In the genomic region with DNA sequence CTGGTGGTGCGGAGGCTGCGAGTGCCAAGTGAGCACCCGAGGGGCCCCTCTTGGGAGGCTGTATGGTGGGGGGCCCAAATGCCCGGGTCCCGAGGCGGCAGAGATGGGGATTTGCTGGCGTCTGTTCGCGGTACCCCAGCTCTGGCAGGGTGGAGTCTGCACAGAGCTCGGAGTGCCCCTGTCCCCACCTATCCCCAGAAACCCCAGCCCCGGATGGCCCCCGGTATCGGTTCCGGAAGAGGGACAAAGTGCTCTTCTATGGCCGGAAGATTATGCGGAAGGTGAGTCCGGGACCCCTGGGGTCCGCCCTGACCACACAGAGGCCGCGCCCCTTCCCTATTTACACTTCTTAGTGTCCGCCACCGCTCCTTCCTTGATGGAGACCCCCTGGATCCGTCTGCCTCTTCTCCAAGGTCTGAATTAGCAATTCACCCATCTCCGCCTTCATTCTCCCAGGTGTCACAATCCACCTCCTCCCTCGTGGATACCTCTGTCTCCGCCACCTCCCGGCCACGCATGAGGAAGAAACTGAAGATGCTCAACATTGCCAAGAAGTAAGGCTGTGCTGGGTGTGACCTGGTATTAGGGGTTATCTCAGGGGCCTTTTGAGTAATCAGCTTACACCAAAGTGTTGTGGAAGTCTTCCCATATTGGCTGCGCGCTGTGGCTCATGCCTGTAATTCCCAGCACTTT, we compare ENCODE assay signal across 8 cellular contexts. TPM values are rescaled to one million over a fixed set of nuclear protein-coding genes. Genes with fewer than 3 reads are reported as not detected.
A peak's percentile ranks its signal among the peaks of the same experiment; 100 is the strongest.
DNase-seq lines count a peak whose midpoint lies in the region; ATAC-seq and TF ChIP-seq lines count a peak whose summit lies in the region.

No MANE protein-coding gene starts in this region.

- H3K4me3 ChIP-seq in GM12865 (ENCODE audit: low read depth, low read length) (peak overlapping the region; percentile 92), Loucy (ENCODE audit: low read length, poor library complexity, severe bottlenecking) (peak overlapping the region; percentile 89), duodenal mucosa (ENCODE audit: low read depth in 1 of 2, low read length in 2 of 2) (peak overlapping the region; percentile 98)

- no peaks in the 10 kb centered on the region for H3K27me3 Mint-ChIP-seq in natural killer cell (ENCODE audit: low read depth in 2 of 2)

- H3K9ac ChIP-seq in Loucy (ENCODE audit: low read depth, low read length, poor library complexity, severe bottlenecking) (peak overlapping the region; percentile 82), duodenal mucosa (ENCODE audit: low read depth in 1 of 2, low read length in 2 of 2) (peak overlapping the region; percentile 83 to 88)

- DNase-seq in GM12865 (ENCODE audit: low read depth) (no peak), natural killer cell (no peak), HuH-7 (ENCODE audit: low spot score) (no peak), dermis blood vessel endothelial cell (no peak)
- no peak for DNase-seq in stimulated activated CD4-positive, alpha-beta T cell treated with anti-CD3 and anti-CD28 coated beads, Interleukin-1b, Interleukin-23, amount 100 ng/mL, for 48 hours

- ATAC-seq in natural killer cell (peak in 2 of 3 donors; percentile 0 to 1), HG03565 (IDR thresholded peaks at IDR 0.05; ENCODE audit: unreplicated experiment) (no peak)

- no peak for TF ChIP-seq CTCF in GM12865 (IDR thresholded peaks at IDR 0.05; ENCODE audit: insufficient read depth, low read depth, low read length, missing control alignments)
- no peak for TF ChIP-seq CTCF in Loucy (conservative IDR thresholded peaks at IDR 0.05; ENCODE audit: low read length)
- no peak for TF ChIP-seq CTCF in natural killer cell (IDR thresholded peaks at IDR 0.05)

- peak overlapping the region; percentile 87 to 93 for H3K27ac Mint-ChIP-seq in natural killer cell

- H3K4me1 ChIP-seq in Loucy (ENCODE audit: insufficient read depth, low read length, poor library complexity, severe bottlenecking): no peaks in the 10 kb centered on the region
- H3K4me1 ChIP-seq in duodenal mucosa (ENCODE audit: control insufficient read depth in 1 of 2, insufficient read depth in 2 of 2, low read length in 2 of 2): peaks cover 4 to 15% of the 10 kb centered on the region in 2 donors

- no peaks in the 10 kb centered on the region for H3K9me3 ChIP-seq in Loucy (ENCODE audit: insufficient read depth, low read depth, low read length)
- H3K9me3 ChIP-seq in duodenal mucosa (ENCODE audit: control insufficient read depth in 1 of 2, low read length in 2 of 2): no peaks in the 10 kb centered on the region

- H3K36me3 Mint-ChIP-seq in natural killer cell: no peaks in the 10 kb centered on the region

- H3K4me1 Mint-ChIP-seq in natural killer cell: peaks cover 17 to 23% of the 10 kb centered on the region in 2 donors

- H4K20me1 ChIP-seq in Loucy (ENCODE audit: insufficient read depth, low read length, poor library complexity, severe bottlenecking): no peaks in the 10 kb centered on the region

- no peaks in the 10 kb centered on the region for H3K9me2 ChIP-seq in Loucy (replicated peaks; ENCODE audit: low read depth, low read length)

- no peak overlapping the region for H3K27ac ChIP-seq in duodenal mucosa (ENCODE audit: low read depth, low read length)

- peak overlapping the region; percentile 96 for H3K4me3 Mint-ChIP-seq in natural killer cell

- no peaks in the 10 kb centered on the region for H3K36me3 ChIP-seq in Loucy (ENCODE audit: insufficient read depth, low read length)
- peaks cover 6 to 17% of the 10 kb centered on the region in 2 donors for H3K36me3 ChIP-seq in duodenal mucosa (ENCODE audit: control insufficient read depth in 1 of 2, insufficient read depth in 2 of 2, low read length in 2 of 2)

- intact Hi-C loops in natural killer cell (cut with micrococcal nuclease): no loop called here

- H3K79me2 ChIP-seq in Loucy (ENCODE audit: insufficient read depth, low read length): no peaks in the 10 kb centered on the region

- H2AFZ ChIP-seq in Loucy (ENCODE audit: low read length): peak overlapping the region; percentile 96

- peak overlapping the region; percentile 98 for H3K4me2 ChIP-seq in Loucy (ENCODE audit: low read depth, low read length, poor library complexity, severe bottlenecking)

- no peaks in the 10 kb centered on the region for H3K27me3 ChIP-seq in Loucy (ENCODE audit: insufficient read depth, low read length, poor library complexity, severe bottlenecking)
- no peaks in the 10 kb centered on the region for H3K27me3 ChIP-seq in duodenal mucosa (ENCODE audit: control insufficient read depth in 1 of 2, insufficient read depth in 2 of 2, low read length in 2 of 2)

- no peaks in the 10 kb centered on the region for H3F3A ChIP-seq in Loucy (ENCODE audit: low read depth)

- H3K9me3 Mint-ChIP-seq in natural killer cell: no peaks in the 10 kb centered on the region

RNA-seq across cellular contexts. Expression of a gene that starts 0.6 kb away (rescaled TPM):
- total RNA-seq in natural killer cell (100 to 1,000 TPM; 118 to 190 (median 125) TPM), dermis blood vessel endothelial cell (107 and 192 TPM in 2 replicates)

RNA-seq across cellular contexts. Expression of a gene that starts 13.7 kb away (rescaled TPM):
- total RNA-seq in natural killer cell (10 to 100 TPM; 22.9 to 37.6 (median 27.8) TPM), dermis blood vessel endothelial cell (2.7 and 3.7 TPM in 2 replicates)

RNA-seq across cellular contexts. Expression of a gene that starts 20.2 kb away (rescaled TPM):
- total RNA-seq in natural killer cell (10 to 100 TPM in 2 of 3 donors, 1 to 10 TPM in 1; 9.8 to 11.6 (median 10.9) TPM), dermis blood vessel endothelial cell (20.9 and 36.6 TPM in 2 replicates)

RNA-seq across cellular contexts. Expression of a gene that starts 47.3 kb away (rescaled TPM):
- 1 to 10 TPM in 1 of 3 donors, under 1 TPM in 1, not detected in 1; 0.33 to 1.5 TPM for total RNA-seq in natural killer cell
- 2.3 and 2.9 TPM in 2 replicates for total RNA-seq in dermis blood vessel endothelial cell

RNA-seq across cellular contexts. Expression of a gene that starts 59.5 kb away (rescaled TPM):
- total RNA-seq in natural killer cell: under 1 TPM in 2 of 3 donors, not detected in 1; 0.24 to 0.34 TPM
- under 0.01 and 0.19 TPM in 2 replicates for total RNA-seq in dermis blood vessel endothelial cell
